Comparison of ENCODE assay signal across 23 cellular contexts in the genomic region with DNA sequence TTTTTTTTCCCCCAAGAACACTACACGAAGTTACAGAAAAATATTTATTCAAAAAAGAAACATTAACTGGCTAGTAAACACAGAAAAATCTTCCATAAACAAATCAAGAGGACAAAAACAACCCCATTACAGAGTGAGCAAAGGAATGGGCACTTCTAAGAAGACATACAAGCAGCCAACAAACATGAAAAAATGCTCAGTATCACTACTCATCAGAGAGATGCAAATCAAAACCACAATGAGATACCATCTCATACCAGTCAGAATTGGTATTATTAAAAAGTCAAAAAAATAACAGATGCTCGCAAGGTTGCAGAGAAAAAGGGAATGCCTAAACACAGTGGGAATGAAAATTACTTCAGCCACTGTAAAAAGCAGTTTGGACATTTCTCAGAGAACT.
DNase-seq lines count a peak whose midpoint lies in the region; ATAC-seq, FAIRE-seq and TF ChIP-seq lines count a peak whose summit lies in the region.
"Had no signal": no experiment of that assay in that cellular context is flagged by ENCODE, and none has a peak within 500 bp of the region (broad histone marks: within the 10 kb centered on the region; RNA-seq: fewer than 3 reads in every experiment).

No MANE protein-coding gene starts in this region.

- H3K27me3 ChIP-seq in SK-N-SH (ENCODE audit: insufficient read depth) = no peaks in the 10 kb centered on the region
- no peaks in the 10 kb centered on the region for H3K27me3 ChIP-seq in foreskin keratinocyte
- H3K27me3 ChIP-seq: heart left ventricle, left lung, sigmoid colon had no signal

- no peaks in the 10 kb centered on the region for H3K79me2 ChIP-seq in SK-N-SH (ENCODE audit: insufficient read depth)

- no peaks in the 10 kb centered on the region for H3K9me2 ChIP-seq in SK-N-SH

- peak in 1 of 2 experiments; percentile 78; a peak in 1 of 4 replicates for TF ChIP-seq EP300 in SK-N-SH (IDR thresholded peaks at IDR 0.05; ENCODE audit: borderline replicate concordance in 1 of 2, low read depth in 1 of 2, low read length in 1 of 2)

- H3K27me3 Mint-ChIP-seq in activated CD4-positive, alpha-beta memory T cell treated with anti-CD3 and anti-CD28 coated beads, Interleukin-2, amount 10 ng/mL, durations not matched to agents 7 days and 5 days = no peaks in the 10 kb centered on the region
- H3K27me3 Mint-ChIP-seq: CD4-positive, alpha-beta memory T cell; stimulated activated memory B cell treated with anti-CD40 and anti-IgM and Interleukin-4, amounts not matched to agents 10 μg/mL and 1 μg/mL and 100 μg/mL, for 72 hours had no signal

- no peaks in the 10 kb centered on the region for H3K36me3 Mint-ChIP-seq in activated CD4-positive, alpha-beta memory T cell treated with anti-CD3 and anti-CD28 coated beads, Interleukin-2, amount 10 ng/mL, durations not matched to agents 7 days and 5 days (ENCODE audit: low read depth)
- H3K36me3 Mint-ChIP-seq: CD4-positive, alpha-beta memory T cell; stimulated activated memory B cell treated with anti-CD40 and anti-IgM and Interleukin-4, amounts not matched to agents 10 μg/mL and 1 μg/mL and 100 μg/mL, for 72 hours had no signal

- no peak overlapping the region for H3K9ac ChIP-seq in SK-N-SH

- in situ Hi-C loops in ACHN (cut with HindIII; ENCODE audit: low pct_ligation_motif_present, low pct_unique_long_range_greater_than_20kb, low sequenced_read_pairs) (no loop called here), GM13976 (cut with MboI; ENCODE audit: low sequenced_read_pairs, unreplicated experiment) (no loop called here)

- H3K4me1 ChIP-seq in SK-N-SH (ENCODE audit: control insufficient read depth in 1 of 2, insufficient read depth in 2 of 2, low read depth in 1 of 2, low read length in 1 of 2) = peaks cover 0 to 4% of the 10 kb centered on the region in 2 experiments; a peak in 1 of 4 replicates
- no peaks in the 10 kb centered on the region for H3K4me1 ChIP-seq in foreskin keratinocyte
- H3K4me1 ChIP-seq: left lung, sigmoid colon had no signal

- H3K4me3 ChIP-seq in SK-N-SH (ENCODE audit: low read depth in 2 of 2, low read length in 1 of 2) = no peak overlapping the region
- H3K4me3 ChIP-seq: heart left ventricle, left lung, sigmoid colon, thoracic aorta had no signal

- WGBS in SK-N-SH (ENCODE audit: low lambda C conversion rate) = 65% methylated on average over 2 of the region's 2 CpGs

- H3K36me3 ChIP-seq in SK-N-SH (replicated peaks in 1 of 2; ENCODE audit: control insufficient read depth in 1 of 2, insufficient read depth in 2 of 2, low read length in 1 of 2) = peaks cover 2 to 19% of the 10 kb centered on the region in 2 experiments
- H3K36me3 ChIP-seq: left lung, thoracic aorta had no signal

- FAIRE-seq in H54 (lab: Jason Lieb, UNC) = peak; percentile 53

- no peak overlapping the region for H2AFZ ChIP-seq in SK-N-SH (ENCODE audit: low read depth)

- H3K27ac ChIP-seq in SK-N-SH (ENCODE audit: low read depth in 2 of 2, low read length in 1 of 2) = peak overlapping the region in 1 of 2 experiments; percentile 27; a peak in 1 of 4 replicates
- H3K27ac ChIP-seq in foreskin keratinocyte = no peak overlapping the region
- H3K27ac ChIP-seq: heart left ventricle, left lung, sigmoid colon, thoracic aorta had no signal

- H3K4me3 Mint-ChIP-seq in activated CD4-positive, alpha-beta memory T cell treated with anti-CD3 and anti-CD28 coated beads, Interleukin-2, amount 10 ng/mL, durations not matched to agents 7 days and 5 days = no peak overlapping the region
- H3K4me3 Mint-ChIP-seq: activated naive CD4-positive, alpha-beta T cell treated with anti-CD3 and anti-CD28 coated beads for 36 hours; CD4-positive, alpha-beta memory T cell; nephron progenitor cell; stimulated activated memory B cell treated with anti-CD40 and anti-IgM and Interleukin-4, amounts not matched to agents 10 μg/mL and 1 μg/mL and 100 μg/mL, for 72 hours had no signal

- peaks cover 22% of the 10 kb centered on the region for H3F3A ChIP-seq in SK-N-SH (replicated peaks; ENCODE audit: insufficient read depth)

- CTCF ChIA-PET in SK-N-SH (lab: Yijun Ruan, JAX) = no interaction called here
- CTCF ChIA-PET in activated CD4-positive, alpha-beta memory T cell treated with anti-CD3 and anti-CD28 coated beads, Interleukin-2, amount 10 ng/mL, durations not matched to agents 7 days and 5 days (lab: Charles Lee) = no interaction called here

- no peaks in the 10 kb centered on the region for H3K4me1 Mint-ChIP-seq in activated CD4-positive, alpha-beta memory T cell treated with anti-CD3 and anti-CD28 coated beads, Interleukin-2, amount 10 ng/mL, durations not matched to agents 7 days and 5 days
- H3K4me1 Mint-ChIP-seq: CD4-positive, alpha-beta memory T cell; nephron progenitor cell; stimulated activated memory B cell treated with anti-CD40 and anti-IgM and Interleukin-4, amounts not matched to agents 10 μg/mL and 1 μg/mL and 100 μg/mL, for 72 hours had no signal

- DNase-seq in GM04503 (ENCODE audit: low read depth) = peak; percentile 51
- no peak for DNase-seq in H54 (ENCODE audit: insufficient read length, low spot score)
- DNase-seq in SK-N-SH = no peak
- DNase-seq in foreskin keratinocyte = peak in 1 of 2 donors; percentile 32
- no peak for DNase-seq in ACHN
- DNase-seq in NCI-H82 treated with DMSO at 0.1 percent for 48 hours (lab: John Stamatoyannopoulos, UW; ENCODE audit: unreplicated experiment) = no peak
- DNase-seq in GM13976 (ENCODE audit: low spot score) = no peak
- no peak for DNase-seq in activated CD4-positive, alpha-beta memory T cell treated with anti-CD3 and anti-CD28 coated beads, Interleukin-2, amount 10 ng/mL, durations not matched to agents 7 days and 5 days
- DNase-seq: activated CD8-positive, alpha-beta memory T cell treated with anti-CD3 and anti-CD28 coated beads for 24 hours; activated naive CD4-positive, alpha-beta T cell treated with anti-CD3 and anti-CD28 coated beads for 36 hours; activated T-cell treated with anti-CD3 and anti-CD28 coated beads, Interleukin-2, amount 50 U/mL, for 48 hours; CD4-positive, alpha-beta memory T cell; heart left ventricle; KG1; left lung; midbrain; NCI-H1092; NCI-H2029; nephron progenitor cell; sigmoid colon had no signal

- POLR2A ChIA-PET in SK-N-SH (lab: Yijun Ruan, JAX) = no interaction called here
- POLR2A ChIA-PET in activated CD4-positive, alpha-beta memory T cell treated with anti-CD3 and anti-CD28 coated beads, Interleukin-2, amount 10 ng/mL, durations not matched to agents 7 days and 5 days (lab: Charles Lee) = no interaction called here

- TF ChIP-seq POLR2A in H54 (IDR thresholded peaks at IDR 0.05; ENCODE audit: low read depth, low read length) = no peak

- ATAC-seq in foreskin keratinocyte = peak; percentile 31
- ATAC-seq: activated CD4-positive, CD25-positive, alpha-beta regulatory T cell treated with anti-CD3 and anti-CD28 coated beads, Interleukin-2, amount 50 U/mL, for 24 hours; heart left ventricle; left lung; stimulated activated memory B cell treated with anti-CD40 and anti-IgM and Interleukin-4, amounts not matched to agents 10 μg/mL and 1 μg/mL and 100 μg/mL, for 72 hours had no signal

- H3K4me2 ChIP-seq in SK-N-SH = no peak overlapping the region

- no peaks in the 10 kb centered on the region for H3K9me3 Mint-ChIP-seq in activated CD4-positive, alpha-beta memory T cell treated with anti-CD3 and anti-CD28 coated beads, Interleukin-2, amount 10 ng/mL, durations not matched to agents 7 days and 5 days
- H3K9me3 Mint-ChIP-seq: activated naive CD4-positive, alpha-beta T cell treated with anti-CD3 and anti-CD28 coated beads for 36 hours; stimulated activated memory B cell treated with anti-CD40 and anti-IgM and Interleukin-4, amounts not matched to agents 10 μg/mL and 1 μg/mL and 100 μg/mL, for 72 hours had no signal

- H4K20me1 ChIP-seq in SK-N-SH (ENCODE audit: insufficient read depth) = no peaks in the 10 kb centered on the region; the same call in 1 of the 2 replicates

- no peak for TF ChIP-seq RAD21 in SK-N-SH (IDR thresholded peaks at IDR 0.05; ENCODE audit: low read length)

- H3K9me3 ChIP-seq in SK-N-SH = no peaks in the 10 kb centered on the region
- H3K9me3 ChIP-seq: heart left ventricle, left lung, sigmoid colon, thoracic aorta had no signal

- TF ChIP-seq CTCF in SK-N-SH (IDR thresholded peaks at IDR 0.05) (no peak), foreskin keratinocyte (conservative IDR thresholded peaks at IDR 0.05) (no peak), GM13976 (IDR thresholded peaks at IDR 0.05; ENCODE audit: borderline replicate concordance, control extremely low read depth, extremely low read depth, insufficient read depth, missing control alignments) (no peak)

- no peak overlapping the region for H3K27ac Mint-ChIP-seq in activated CD4-positive, alpha-beta memory T cell treated with anti-CD3 and anti-CD28 coated beads, Interleukin-2, amount 10 ng/mL, durations not matched to agents 7 days and 5 days
- H3K27ac Mint-ChIP-seq: activated naive CD4-positive, alpha-beta T cell treated with anti-CD3 and anti-CD28 coated beads for 36 hours; CD4-positive, alpha-beta memory T cell; nephron progenitor cell; stimulated activated memory B cell treated with anti-CD40 and anti-IgM and Interleukin-4, amounts not matched to agents 10 μg/mL and 1 μg/mL and 100 μg/mL, for 72 hours had no signal

TF ChIP-seq in SK-N-SH, 30 proteins besides CTCF, POLR2A, EP300 and RAD21:
- TF ChIP-seq FOSL2 (IDR thresholded peaks at IDR 0.05; ENCODE audit: borderline replicate concordance, low read depth) = peak; percentile 47; the same call in 1 of the 2 replicates
- TF ChIP-seq SIN3A (IDR thresholded peaks at IDR 0.05; ENCODE audit: borderline replicate concordance, low read depth, low read length) = no peak
- peak; percentile 97 for TF ChIP-seq TCF12 (IDR thresholded peaks at IDR 0.05)
- TF ChIP-seq JUND (IDR thresholded peaks at IDR 0.05) = peak; percentile 93
- no peak for TF ChIP-seq CHD2 (IDR thresholded peaks at IDR 0.05; ENCODE audit: low read length, partially characterized antibody)
- TF ChIP-seq TEAD4 (IDR thresholded peaks at IDR 0.05; ENCODE audit: borderline replicate concordance, insufficient read depth) = peak; percentile 74; the same call in 1 of the 2 replicates
- no peak for TF ChIP-seq YY1 (IDR thresholded peaks at IDR 0.05; ENCODE audit: low read depth)
- TF ChIP-seq PBX3 (IDR thresholded peaks at IDR 0.05) = peak; percentile 94
- peak; percentile 56 for TF ChIP-seq NFIC (IDR thresholded peaks at IDR 0.05; ENCODE audit: borderline replicate concordance)
- TF ChIP-seq POLR2AphosphoS5 (IDR thresholded peaks at IDR 0.05; ENCODE audit: low read depth, low read length) = peak; percentile 69; the same call in 1 of the 2 replicates
